Comparison of ENCODE assay signal across 10 cellular contexts in the genomic region with DNA sequence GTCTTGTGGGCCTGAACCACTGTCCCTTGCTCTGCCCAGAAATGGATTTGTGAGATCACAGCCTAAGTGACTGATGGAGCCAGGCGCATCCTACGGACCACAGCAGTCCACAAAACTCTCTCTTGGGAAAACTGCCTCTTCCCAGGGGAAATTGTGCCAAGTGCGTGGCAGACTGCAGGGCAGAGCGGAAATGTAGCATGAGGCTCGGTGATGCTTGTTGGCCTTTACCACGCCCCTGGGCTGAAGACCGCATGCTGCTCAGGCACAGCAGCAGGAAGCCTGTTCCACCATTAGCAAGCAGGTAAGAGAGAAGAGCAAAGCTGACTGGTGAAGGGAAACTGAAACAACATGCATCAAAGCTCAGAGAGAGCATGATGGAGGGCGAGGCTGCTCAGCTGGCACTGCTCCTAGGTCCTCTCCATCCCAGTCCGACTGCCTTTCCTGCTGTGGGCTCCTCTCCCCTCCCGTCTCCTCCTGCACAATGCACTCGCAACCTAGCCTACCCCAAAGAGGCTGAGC. TPM values are rescaled to one million over a fixed set of nuclear protein-coding genes. Genes with fewer than 3 reads are reported as not detected.
A peak's percentile ranks its signal among the peaks of the same experiment; 100 is the strongest.
DNase-seq lines count a peak whose midpoint lies in the region; ATAC-seq and TF ChIP-seq lines count a peak whose summit lies in the region.
"Had no signal": no experiment of that assay in that cellular context is flagged by ENCODE, and none has a peak within 500 bp of the region (broad histone marks: within the 10 kb centered on the region; RNA-seq: fewer than 3 reads in every experiment).

No MANE protein-coding gene starts in this region.

- no peak overlapping the region for H2BK5ac ChIP-seq in H9 (ENCODE audit: insufficient read length, low read length)

- peak overlapping the region; percentile 34 to 91 (median 82) for H3K4me3 Mint-ChIP-seq in naive B cell
- H3K4me3 Mint-ChIP-seq in progenitor cell of endocrine pancreas (ENCODE audit: low read depth), result no peak overlapping the region
- H3K4me3 Mint-ChIP-seq in H9, result no peak overlapping the region

- H3K27me3 Mint-ChIP-seq in naive B cell (no peaks in the 10 kb centered on the region), progenitor cell of endocrine pancreas (no peaks in the 10 kb centered on the region), H9 (ENCODE audit: low read depth) (no peaks in the 10 kb centered on the region)

- peak overlapping the region; percentile 61 to 86 (median 78) for H3K27ac ChIP-seq in Peyer's patch
- H3K27ac ChIP-seq in thyroid gland, result no peak overlapping the region
- no peak overlapping the region for H3K27ac ChIP-seq in H9 (ENCODE audit: insufficient read length, low read depth, low read length)
- H3K27ac ChIP-seq: right lobe of liver, RWPE1 had no signal

- no peaks in the 10 kb centered on the region for H4K20me1 ChIP-seq in H9 (ENCODE audit: control insufficient read depth, insufficient read depth, insufficient read length)

- no peak overlapping the region for H2BK20ac ChIP-seq in H9 (ENCODE audit: low read depth, low read length, poor library complexity, severe bottlenecking)

- intact Hi-C loops in thyroid gland (cut with DNase I), result no loop called here

- ATAC-seq in naive B cell (ENCODE audit: low read depth in 2 of 2), result peak; percentile 68 to 71
- ATAC-seq in stimulated activated naive CD8-positive, alpha-beta T cell treated with anti-CD3 and anti-CD28 coated beads, Interleukin-15, Interleukin-2, amounts not matched to agents 100 U/mL and 50 U/mL, for 24 hours, result peak; percentile 86

- H2BK12ac ChIP-seq in H9 (ENCODE audit: insufficient read length, low read depth, low read length), result no peak overlapping the region

- H4K91ac ChIP-seq in H9 (ENCODE audit: insufficient read length, low read depth, low read length), result no peak overlapping the region

- no peak overlapping the region for H2AFZ ChIP-seq in H9 (ENCODE audit: low read length)

- no peak overlapping the region for H3K23ac ChIP-seq in H9 (ENCODE audit: insufficient read length, low read depth, low read length)

- H3K4me1 ChIP-seq in Peyer's patch (peaks cover 0 to 19% (median 7%) of the 10 kb centered on the region in 4 donors), thyroid gland (peaks cover 0 to 12% of the 10 kb centered on the region in 2 donors), H9 (ENCODE audit: insufficient read depth, low read length) (peaks cover 3% of the 10 kb centered on the region; the same call in 1 of the 2 replicates)
- H3K4me1 ChIP-seq: right lobe of liver had no signal

- no peak overlapping the region for H2AK5ac ChIP-seq in H9 (ENCODE audit: insufficient read length, low read length)

- TF ChIP-seq CTCF in Peyer's patch (IDR thresholded peaks at IDR 0.05) (no peak), progenitor cell of endocrine pancreas (IDR thresholded peaks at IDR 0.05; ENCODE audit: unreplicated experiment) (no peak), thyroid gland (IDR thresholded peaks at IDR 0.05) (no peak), H9 (conservative IDR thresholded peaks at IDR 0.05) (no peak)

- H3K36me3 ChIP-seq in Peyer's patch (peaks cover 0 to 5% (median 0%) of the 10 kb centered on the region in 3 donors), thyroid gland (peaks cover 7 to 13% of the 10 kb centered on the region in 2 donors)

- H3K27me3 ChIP-seq in Peyer's patch (no peaks in the 10 kb centered on the region), thyroid gland (no peaks in the 10 kb centered on the region), H9 (ENCODE audit: insufficient read depth, low read length) (no peaks in the 10 kb centered on the region)
- H3K27me3 ChIP-seq: right lobe of liver had no signal

- TF ChIP-seq POLR2A in Peyer's patch (IDR thresholded peaks at IDR 0.05), result no peak
- no peak for TF ChIP-seq POLR2A in thyroid gland (IDR thresholded peaks at IDR 0.05)

- no peak overlapping the region for H3K56ac ChIP-seq in H9 (ENCODE audit: insufficient read length, low read depth, low read length)

- H2BK120ac ChIP-seq in H9 (ENCODE audit: low read depth, low read length, poor library complexity, severe bottlenecking), result no peak overlapping the region

- H3K9me3 Mint-ChIP-seq in naive B cell (no peaks in the 10 kb centered on the region), progenitor cell of endocrine pancreas (ENCODE audit: low read depth) (no peaks in the 10 kb centered on the region), H9 (no peaks in the 10 kb centered on the region)

- DNase-seq in Peyer's patch (peak in 2 of 3 donors; percentile 61 to 76), naive B cell (peak; percentile 58), progenitor cell of endocrine pancreas (ENCODE audit: low spot score, unreplicated experiment) (no peak), thyroid gland (no peak), DMS53 (lab: John Stamatoyannopoulos, UW) (no peak), H9 (no peak)
- DNase-seq in activated T-cell treated with anti-CD3 and anti-CD28 coated beads, Interleukin-2, amount 50 U/mL, for 1 hour, result peak; percentile 49
- DNase-seq in stimulated activated naive CD8-positive, alpha-beta T cell treated with anti-CD3 and anti-CD28 coated beads, Interleukin-15, Interleukin-2, amounts not matched to agents 100 U/mL and 50 U/mL, for 24 hours, result peak; percentile 55

- H3K36me3 Mint-ChIP-seq in naive B cell (peaks cover 13% of the 10 kb centered on the region in 2 donors), progenitor cell of endocrine pancreas (ENCODE audit: insufficient read depth) (peaks cover 8% of the 10 kb centered on the region), H9 (ENCODE audit: insufficient read depth in 1 of 3, low read depth in 3 of 3) (peaks cover 0 to 12% (median 0%) of the 10 kb centered on the region in 3 experiments; a peak in 3 of 7 replicates)

- H3T11ph ChIP-seq in H9 (ENCODE audit: low read length), result no peak overlapping the region

- H3K9me3 ChIP-seq in Peyer's patch, result no peaks in the 10 kb centered on the region
- H3K9me3 ChIP-seq in thyroid gland, result no peaks in the 10 kb centered on the region
- H3K9me3 ChIP-seq in H9 (ENCODE audit: control insufficient read depth, low read depth, low read length), result no peaks in the 10 kb centered on the region
- H3K9me3 ChIP-seq: right lobe of liver had no signal

- no peak overlapping the region for H3K4me2 ChIP-seq in H9 (ENCODE audit: insufficient read depth, insufficient read length, low read length)

- H3K4me3 ChIP-seq in Peyer's patch (no peak overlapping the region), thyroid gland (replicated peaks in 1 of 3) (no peak overlapping the region)
- H3K4me3 ChIP-seq: right lobe of liver had no signal

- no peak overlapping the region for H4K5ac ChIP-seq in H9 (ENCODE audit: insufficient read length, low read depth, low read length)

- no peak overlapping the region for H3K18ac ChIP-seq in H9 (ENCODE audit: insufficient read length, low read depth, low read length)

- no peak overlapping the region for H3K9ac ChIP-seq in H9 (ENCODE audit: extremely low read depth, insufficient read length, low read length)

- H3K27ac Mint-ChIP-seq in naive B cell (peak overlapping the region; percentile 96 to 99 (median 98)), progenitor cell of endocrine pancreas (no peak overlapping the region), H9 (no peak overlapping the region; a peak in 1 of 7 replicates)

- WGBS in thyroid gland, 2 donors, result 83 to 91% methylated on average over 9 to 11 of the region's 11 CpGs
- WGBS in H9 (ENCODE audit: extremely low coverage, insufficient read length, low lambda C conversion rate), result no CpG with 5 or more reads among the region's 11 CpGs

- no peak overlapping the region for H3K14ac ChIP-seq in H9 (ENCODE audit: insufficient read depth, low read length)

- H3K23me2 ChIP-seq in H9 (ENCODE audit: insufficient read length, low read depth, low read length, poor library complexity, severe bottlenecking), result no peaks in the 10 kb centered on the region

- H3K4me1 Mint-ChIP-seq in naive B cell, result peaks cover 37 to 57% (median 42%) of the 10 kb centered on the region in 3 donors
- peaks cover 7% of the 10 kb centered on the region for H3K4me1 Mint-ChIP-seq in progenitor cell of endocrine pancreas (ENCODE audit: low read depth)
- peaks cover 14 to 19% of the 10 kb centered on the region in 2 experiments for H3K4me1 Mint-ChIP-seq in H9

- no peak overlapping the region for H4K8ac ChIP-seq in H9 (replicated peaks; ENCODE audit: insufficient read length, low read depth, low read length)

- H3K79me1 ChIP-seq in H9 (ENCODE audit: insufficient read depth, low read depth, low read length, poor library complexity, severe bottlenecking), result no peaks in the 10 kb centered on the region

- H3K4ac ChIP-seq in H9 (ENCODE audit: low read depth, low read length), result no peak overlapping the region

- H2BK15ac ChIP-seq in H9 (ENCODE audit: low read depth, low read length), result no peak overlapping the region

- H3K79me2 ChIP-seq in H9 (ENCODE audit: insufficient read depth, low read length), result no peaks in the 10 kb centered on the region

RNA-seq across cellular contexts. Expression of a gene that starts 26.5 kb away (rescaled TPM):
- total RNA-seq in Peyer's patch (1 to 10 TPM; 3.5 to 8.3 (median 5.2) TPM), progenitor cell of endocrine pancreas (14.4 and 14.6 TPM in 2 replicates), thyroid gland (10 to 100 TPM; 14.4 to 23.1 (median 20.4) TPM), H9 (2021) (10.8 and 12.7 TPM in 2 replicates)
- polyA plus RNA-seq in naive B cell (ENCODE audit: low read depth in 6 of 6), result under 1 TPM in 4 of 6 donors, not detected in 2; 0.25 to 0.64 (median 0.36) TPM

RNA-seq across cellular contexts. Expression of a gene that starts 31.4 kb away (rescaled TPM):
- total RNA-seq in Peyer's patch (10 to 100 TPM; 12.6 to 23.9 (median 19.2) TPM), progenitor cell of endocrine pancreas (47.3 and 51.6 TPM in 2 replicates), thyroid gland (10 to 100 TPM; 38.0 to 76.9 (median 61.0) TPM), H9 (2021) (11.9 and 12.7 TPM in 2 replicates)
- polyA plus RNA-seq in naive B cell (ENCODE audit: low read depth in 6 of 6), result 10 to 100 TPM in 5 of 6 donors, 1 to 10 TPM in 1; 4.7 to 24.3 (median 15.9) TPM

RNA-seq across cellular contexts. Expression of a gene that starts 43.3 kb away (rescaled TPM):
- 100 to 1,000 TPM; 115 to 215 (median 161) TPM for total RNA-seq in Peyer's patch
- 10 to 100 TPM in 5 of 6 donors, 1 to 10 TPM in 1; 7.3 to 41.8 (median 17.1) TPM for polyA plus RNA-seq in naive B cell (ENCODE audit: low read depth in 6 of 6)
- total RNA-seq in progenitor cell of endocrine pancreas, result 77.8 and 78.0 TPM in 2 replicates
- total RNA-seq in thyroid gland, result 10 to 100 TPM; 33.6 to 65.1 (median 36.1) TPM
- total RNA-seq in H9 (2021), result 46.0 and 47.4 TPM in 2 replicates

Comparison
In these comparisons a context has a peak if more than half of its experiments do, and no peak if none do; other contexts are left out.
1. DNase-seq: peak in Peyer's patch (2 of 3), activated T-cell treated with anti-CD3 and anti-CD28 coated beads, Interleukin-2, amount 50 U/mL, for 1 hour (single experiment), naive B cell (single experiment) and stimulated activated naive CD8-positive, alpha-beta T cell treated with anti-CD3 and anti-CD28 coated beads, Interleukin-15, Interleukin-2, amounts not matched to agents 100 U/mL and 50 U/mL, for 24 hours (single experiment); none in progenitor cell of endocrine pancreas (single experiment), thyroid gland (0 of 2), DMS53 (single experiment) and H9 (single experiment).
2. H3K27ac ChIP-seq: peak in Peyer's patch (4 of 4); none in thyroid gland (0 of 3) and H9 (single experiment).
3. H3K27ac Mint-ChIP-seq: peak in naive B cell (6 of 6); none in progenitor cell of endocrine pancreas (single experiment) and H9 (0 of 3).
4. H3K4me3 Mint-ChIP-seq: peak in naive B cell (8 of 8); none in progenitor cell of endocrine pancreas (single experiment) and H9 (0 of 2).